ENCODE assay signal across 15 cellular contexts in genomic region chr6:169530762-169531143, GRCh38.
A peak's percentile ranks its signal among the peaks of the same experiment; 100 is the strongest.
DNase-seq lines count a peak whose midpoint lies in the region; ATAC-seq and TF ChIP-seq lines count a peak whose summit lies in the region.
"Had no signal": no experiment of that assay in that cellular context is flagged by ENCODE, and none has a peak within 500 bp of the region (broad histone marks: within the 10 kb centered on the region; RNA-seq: fewer than 3 reads in every experiment).

No MANE protein-coding gene starts in this region.

- H3K36me3 Mint-ChIP-seq in activated T-cell treated with anti-CD3 and anti-CD28 coated beads, Interleukin-2, amount 50 U/mL, for 24 hours (ENCODE audit: low read depth): peaks cover 8% of the 10 kb centered on the region
- H3K36me3 Mint-ChIP-seq in stimulated activated naive CD8-positive, alpha-beta T cell treated with anti-CD3 and anti-CD28 coated beads, Interleukin-15, Interleukin-2, amounts not matched to agents 100 ng/mL and 50 ng/mL, for 24 hours (ENCODE audit: low read depth): peaks cover 4% of the 10 kb centered on the region

- H3K9me3 Mint-ChIP-seq in activated T-cell treated with anti-CD3 and anti-CD28 coated beads, Interleukin-2, amount 50 U/mL, for 24 hours: peaks cover 15% of the 10 kb centered on the region
- H3K9me3 Mint-ChIP-seq in stimulated activated naive CD8-positive, alpha-beta T cell treated with anti-CD3 and anti-CD28 coated beads, Interleukin-15, Interleukin-2, amounts not matched to agents 100 ng/mL and 50 ng/mL, for 24 hours: peaks cover 12% of the 10 kb centered on the region

- no peaks in the 10 kb centered on the region for H3K27me3 Mint-ChIP-seq in activated T-cell treated with anti-CD3 and anti-CD28 coated beads, Interleukin-2, amount 50 U/mL, for 24 hours
- H3K27me3 Mint-ChIP-seq in stimulated activated naive CD8-positive, alpha-beta T cell treated with anti-CD3 and anti-CD28 coated beads, Interleukin-15, Interleukin-2, amounts not matched to agents 100 ng/mL and 50 ng/mL, for 24 hours: no peaks in the 10 kb centered on the region
- H3K27me3 Mint-ChIP-seq: IgD-negative memory B cell had no signal

- H3K27ac Mint-ChIP-seq in activated T-cell treated with anti-CD3 and anti-CD28 coated beads, Interleukin-2, amount 50 U/mL, for 24 hours: peak overlapping the region; percentile 26
- no peak overlapping the region for H3K27ac Mint-ChIP-seq in stimulated activated naive CD8-positive, alpha-beta T cell treated with anti-CD3 and anti-CD28 coated beads, Interleukin-15, Interleukin-2, amounts not matched to agents 100 ng/mL and 50 ng/mL, for 24 hours
- H3K27ac Mint-ChIP-seq: IgD-negative memory B cell had no signal

- H3K4me1 Mint-ChIP-seq in activated T-cell treated with anti-CD3 and anti-CD28 coated beads, Interleukin-2, amount 50 U/mL, for 24 hours (ENCODE audit: low read depth): peaks cover 17% of the 10 kb centered on the region
- H3K4me1 Mint-ChIP-seq in stimulated activated naive CD8-positive, alpha-beta T cell treated with anti-CD3 and anti-CD28 coated beads, Interleukin-15, Interleukin-2, amounts not matched to agents 100 ng/mL and 50 ng/mL, for 24 hours (ENCODE audit: low read depth): peaks cover 15% of the 10 kb centered on the region
- H3K4me1 Mint-ChIP-seq: IgD-negative memory B cell had no signal

- no peak for DNase-seq in activated T-cell treated with anti-CD3 and anti-CD28 coated beads, Interleukin-2, amount 50 U/mL, for 24 hours
- no peak for DNase-seq in activated T-cell treated with anti-CD3 and anti-CD28 coated beads for 4 hours
- peak; percentile 42 for DNase-seq in kidney tubule cell (ENCODE audit: low spot score)
- no peak for DNase-seq in hippocampal formation (lab: John Stamatoyannopoulos, UW)
- DNase-seq: activated CD8-positive, alpha-beta memory T cell treated with anti-CD3 and anti-CD28 coated beads for 24 hours; body of pancreas; DND-41; NCI-H1694 treated with DMSO at 0.1 percent for 48 hours; upper lobe of left lung had no signal

- no peak overlapping the region for H3K4me3 Mint-ChIP-seq in activated T-cell treated with anti-CD3 and anti-CD28 coated beads, Interleukin-2, amount 50 U/mL, for 24 hours
- H3K4me3 Mint-ChIP-seq in stimulated activated naive CD8-positive, alpha-beta T cell treated with anti-CD3 and anti-CD28 coated beads, Interleukin-15, Interleukin-2, amounts not matched to agents 100 ng/mL and 50 ng/mL, for 24 hours: peak overlapping the region; percentile 9

- ATAC-seq in HG03565 (IDR thresholded peaks at IDR 0.05; ENCODE audit: unreplicated experiment): no peak
- ATAC-seq in HG03095 (IDR thresholded peaks at IDR 0.05; ENCODE audit: unreplicated experiment): no peak

- H3K27ac ChIP-seq in VCaP: peak overlapping the region; percentile 90
- H3K27ac ChIP-seq: right atrium auricular region had no signal

- no peak for TF ChIP-seq CTCF in VCaP (conservative IDR thresholded peaks at IDR 0.05)
